ENCODE assay signal across 10 cellular contexts in the genomic region with DNA sequence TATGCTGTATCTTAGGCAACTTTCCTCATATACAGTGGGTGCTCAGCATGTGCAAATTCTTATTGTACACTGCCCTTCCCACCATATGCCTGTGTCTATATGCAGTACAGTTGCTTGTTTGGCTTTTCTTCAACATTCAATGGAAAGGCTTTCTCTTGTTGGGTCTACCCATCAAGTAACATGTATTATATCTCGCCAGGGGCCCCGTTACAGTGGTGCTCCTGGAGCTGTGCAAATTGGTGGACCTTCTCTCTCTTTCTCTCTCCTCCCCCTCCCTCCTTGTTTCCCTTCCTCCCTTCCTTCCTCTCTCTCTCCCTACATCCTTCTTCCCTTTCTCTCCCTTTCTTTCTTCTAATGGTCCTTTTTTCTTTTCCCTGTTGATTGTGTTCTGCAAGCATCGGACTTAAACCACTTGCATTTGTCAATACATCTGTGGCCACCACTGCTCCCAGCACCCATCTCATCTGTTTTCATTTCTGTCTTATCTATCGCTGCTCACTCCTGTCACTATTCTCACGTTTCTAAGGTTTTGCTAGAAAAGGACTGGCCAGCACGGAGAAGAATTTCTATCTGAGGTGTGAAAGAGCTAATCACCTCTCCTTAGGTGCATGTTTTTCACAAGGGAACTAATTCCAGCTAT. TPM values are rescaled to one million over a fixed set of nuclear protein-coding genes. Genes with fewer than 3 reads are reported as not detected.
DNase-seq lines count a peak whose midpoint lies in the region; ATAC-seq, FAIRE-seq and TF ChIP-seq lines count a peak whose summit lies in the region.
"Had no signal": no experiment of that assay in that cellular context is flagged by ENCODE, and none has a peak within 500 bp of the region (broad histone marks: within the 10 kb centered on the region; RNA-seq: fewer than 3 reads in every experiment).

No MANE protein-coding gene starts in this region.

- ATAC-seq in naive thymus-derived CD8-positive, alpha-beta T cell, result no peak

- no peaks in the 10 kb centered on the region for H3K27me3 Mint-ChIP-seq in CD14-positive monocyte (ENCODE audit: low read depth in 3 of 3)
- H3K27me3 Mint-ChIP-seq in activated T-helper 2 cell treated with anti-CD3 and anti-CD28 coated beads, Interferon-gamma antibody, Interleukin-2, Interleukin-4, amounts not matched to agents 10 μg/mL and 5 μg/mL and 100 μg/mL, durations not matched to agents 14 hours and 24 hours and 36 hours (ENCODE audit: low read depth), result no peaks in the 10 kb centered on the region
- no peaks in the 10 kb centered on the region for H3K27me3 Mint-ChIP-seq in naive thymus-derived CD8-positive, alpha-beta T cell
- no peaks in the 10 kb centered on the region for H3K27me3 Mint-ChIP-seq in HFFc6 (ENCODE audit: insufficient read depth)

- peak overlapping the region in 1 of 2 donors; percentile 50 for H3K4me3 Mint-ChIP-seq in CD14-positive monocyte
- H3K4me3 Mint-ChIP-seq in activated T-helper 2 cell treated with anti-CD3 and anti-CD28 coated beads, Interferon-gamma antibody, Interleukin-2, Interleukin-4, amounts not matched to agents 10 μg/mL and 5 μg/mL and 100 μg/mL, durations not matched to agents 14 hours and 24 hours and 36 hours (ENCODE audit: low read depth), result peak overlapping the region; percentile 61
- H3K4me3 Mint-ChIP-seq in naive thymus-derived CD8-positive, alpha-beta T cell, result peak overlapping the region; percentile 45 to 89 (median 79)
- H3K4me3 Mint-ChIP-seq in HFFc6, result no peak overlapping the region

- peak overlapping the region in 5 of 7 donors; percentile 78 to 91 (median 85) for H3K27ac Mint-ChIP-seq in CD14-positive monocyte
- H3K27ac Mint-ChIP-seq in activated T-helper 2 cell treated with anti-CD3 and anti-CD28 coated beads, Interferon-gamma antibody, Interleukin-2, Interleukin-4, amounts not matched to agents 10 μg/mL and 5 μg/mL and 100 μg/mL, durations not matched to agents 14 hours and 24 hours and 36 hours, result peak overlapping the region; percentile 82
- peak overlapping the region; percentile 91 to 100 (median 96) for H3K27ac Mint-ChIP-seq in naive thymus-derived CD8-positive, alpha-beta T cell
- H3K27ac Mint-ChIP-seq in HFFc6, result no peak overlapping the region

- intact Hi-C loops in CD14-positive monocyte (cut with micrococcal nuclease), result loop anchor here (5.0 to 10.0 kb wide), 2 partner anchors 34 to 903 kb away; a partner anchor contains a TSS
- intact Hi-C loops in activated T-helper 2 cell treated with anti-CD3 and anti-CD28 coated beads, Interferon-gamma antibody, Interleukin-2, Interleukin-4, amounts not matched to agents 10 μg/mL and 5 μg/mL and 100 μg/mL, durations not matched to agents 14 hours and 24 hours and 36 hours (cut with micrococcal nuclease), result loop anchor here (2.0 to 5.0 kb wide), 3 partner anchors 31 to 891 kb away; a partner anchor contains a TSS

- DNase-seq in CD14-positive monocyte (ENCODE audit: low spot score), result no peak
- peak; percentile 27 for DNase-seq in GF-D8 (lab: John Stamatoyannopoulos, UW)
- DNase-seq in activated T-helper 2 cell treated with anti-CD3 and anti-CD28 coated beads, Interferon-gamma antibody, Interleukin-2, Interleukin-4, amounts not matched to agents 10 μg/mL and 5 μg/mL and 100 μg/mL, durations not matched to agents 14 hours and 24 hours and 36 hours (ENCODE audit: low spot score), result no peak
- DNase-seq in naive thymus-derived CD8-positive, alpha-beta T cell, result no peak
- no peak for DNase-seq in COR-L47 (lab: John Stamatoyannopoulos, UW)
- no peak for DNase-seq in HFFc6
- no peak for DNase-seq in GM19239 (ENCODE audit: insufficient read length, low spot score)
- no peak for DNase-seq in GM10248 (ENCODE audit: extremely low spot score)
- DNase-seq: foreskin melanocyte, NCI-H1436 had no signal

- CTCF ChIA-PET in GM10248 (lab: Yijun Ruan, JAX), result interaction anchor here (1.1 to 1.5 kb wide), 3 partner anchors 13 to 52 kb away, joined by 3 read pairs; no protein-coding TSS in a partner anchor

- POLR2A ChIA-PET in naive thymus-derived CD8-positive, alpha-beta T cell (lab: Charles Lee), result interaction anchor here (0.7 to 17.8 kb wide), 11 partner anchors 10 to 1783 kb away, joined by 3 to 307 read pairs (median 5); a partner anchor contains a TSS
- POLR2A ChIA-PET in GM10248 (lab: Yijun Ruan, JAX), result no interaction called here

- H3K9me3 Mint-ChIP-seq in CD14-positive monocyte (peaks cover 0 to 2% (median 0%) of the 10 kb centered on the region in 7 donors), HFFc6 (no peaks in the 10 kb centered on the region)
- no peaks in the 10 kb centered on the region for H3K9me3 Mint-ChIP-seq in activated T-helper 2 cell treated with anti-CD3 and anti-CD28 coated beads, Interferon-gamma antibody, Interleukin-2, Interleukin-4, amounts not matched to agents 10 μg/mL and 5 μg/mL and 100 μg/mL, durations not matched to agents 14 hours and 24 hours and 36 hours
- no peaks in the 10 kb centered on the region for H3K9me3 Mint-ChIP-seq in naive thymus-derived CD8-positive, alpha-beta T cell

- TF ChIP-seq CTCF in CD14-positive monocyte (IDR thresholded peaks at IDR 0.05) (no peak), HFFc6 (IDR thresholded peaks at IDR 0.05) (no peak), GM10248 (IDR thresholded peaks at IDR 0.05; ENCODE audit: control extremely low read depth, extremely low read depth, low read depth, missing control alignments) (no peak)

- peaks cover 43 to 46% of the 10 kb centered on the region in 2 donors for H3K36me3 Mint-ChIP-seq in CD14-positive monocyte
- peaks cover 56% of the 10 kb centered on the region for H3K36me3 Mint-ChIP-seq in activated T-helper 2 cell treated with anti-CD3 and anti-CD28 coated beads, Interferon-gamma antibody, Interleukin-2, Interleukin-4, amounts not matched to agents 10 μg/mL and 5 μg/mL and 100 μg/mL, durations not matched to agents 14 hours and 24 hours and 36 hours (ENCODE audit: low read depth)
- H3K36me3 Mint-ChIP-seq in naive thymus-derived CD8-positive, alpha-beta T cell, result peaks cover 18 to 47% (median 28%) of the 10 kb centered on the region in 3 donors
- H3K36me3 Mint-ChIP-seq in HFFc6 (ENCODE audit: low read depth), result peaks cover 54% of the 10 kb centered on the region

- H3K4me1 Mint-ChIP-seq in CD14-positive monocyte (peaks cover 89% of the 10 kb centered on the region), HFFc6 (ENCODE audit: low read depth) (peaks cover 45% of the 10 kb centered on the region)
- peaks cover 93% of the 10 kb centered on the region for H3K4me1 Mint-ChIP-seq in activated T-helper 2 cell treated with anti-CD3 and anti-CD28 coated beads, Interferon-gamma antibody, Interleukin-2, Interleukin-4, amounts not matched to agents 10 μg/mL and 5 μg/mL and 100 μg/mL, durations not matched to agents 14 hours and 24 hours and 36 hours (ENCODE audit: low read depth)
- H3K4me1 Mint-ChIP-seq in naive thymus-derived CD8-positive, alpha-beta T cell, result peaks cover 54 to 100% (median 91%) of the 10 kb centered on the region in 4 donors

- FAIRE-seq in GM19239 (lab: Jason Lieb, UNC), result no peak

RNA-seq across cellular contexts. Expression of a gene that starts 35.3 kb away (rescaled TPM):
- 10 to 100 TPM; 46.6 to 60.3 TPM for polyA plus RNA-seq in CD14-positive monocyte
- total RNA-seq in activated T-helper 2 cell treated with anti-CD3 and anti-CD28 coated beads, Interferon-gamma antibody, Interleukin-2, Interleukin-4, amounts not matched to agents 10 μg/mL and 5 μg/mL and 100 μg/mL, durations not matched to agents 14 hours and 24 hours and 36 hours, result 19.5 and 19.8 TPM in 2 replicates
- 100 to 1,000 TPM; 260 to 268 TPM for total RNA-seq in naive thymus-derived CD8-positive, alpha-beta T cell
- 100 to 1,000 TPM; 128 to 226 (median 131) TPM for polyA plus RNA-seq in naive thymus-derived CD8-positive, alpha-beta T cell
- 100 to 1,000 TPM in 4 of 6 experiments, 10 to 100 TPM in 2; 78.5 to 135 (median 118) TPM for total RNA-seq in HFFc6 (2021; fragmentation: NEBNext Ultra II Directional; extraction: Animal tissue kit (Norgen Biotek cat#: 25700))
